Comparison of ENCODE assay signal across 37 cellular contexts in genomic region chr6:50102676-50103075, GRCh38. TPM values are rescaled to one million over a fixed set of nuclear protein-coding genes. Genes with fewer than 3 reads are reported as not detected.
"Had no signal": no experiment of that assay in that cellular context is flagged by ENCODE, and none has a peak within 500 bp of the region (broad histone marks: within the 10 kb centered on the region; RNA-seq: fewer than 3 reads in every experiment).

No MANE protein-coding gene starts in this region.

- ATAC-seq: activated CD8-positive, alpha-beta T cell treated with anti-CD3 and anti-CD28 coated beads for 36 hours; activated naive CD4-positive, alpha-beta T cell treated with anti-CD3 and anti-CD28 coated beads, Interleukin-2, amount 50 U/mL, for 72 hours; activated T-cell treated with anti-CD3 and anti-CD28 coated beads, Interleukin-2, amount 50 U/mL, for 4 hours; activated T-cell treated with anti-CD3 and anti-CD28 coated beads, Interleukin-2, amount 50 U/mL, for 72 hours; activated T-helper 17 cell treated with anti-CD3 and anti-CD28 coated beads, Interleukin-2, amount 50 U/mL, for 72 hours; body of pancreas had no signal

- DNase-seq: activated B cell treated with CpG ODN at 0.5 μM for 24 hours; activated CD4-positive, alpha-beta memory T cell treated with anti-CD3 and anti-CD28 coated beads for 36 hours; activated CD4-positive, alpha-beta T cell treated with anti-CD3 and anti-CD28 coated beads for 4 hours; activated CD4-positive, alpha-beta T cell treated with anti-CD3 and anti-CD28 coated beads, Interleukin-2, amount 10 ng/mL, durations not matched to agents 24 days and 14 days; activated CD4-positive, alpha-beta T cell treated with anti-CD3 and anti-CD28 coated beads, Interleukin-2, amount 50 U/mL, for 1 hour; activated CD4-positive, alpha-beta T cell treated with anti-CD3 and anti-CD28 coated beads, Interleukin-2, amount 50 U/mL, for 4 hours; activated CD4-positive, CD25-positive, alpha-beta regulatory T cell treated with anti-CD3 and anti-CD28 coated beads, Interleukin-2, amount 50 U/mL, for 72 hours; activated CD8-positive, alpha-beta memory T cell treated with anti-CD3 and anti-CD28 coated beads, Interleukin-2, amount 50 U/mL, for 4 hours; activated CD8-positive, alpha-beta T cell treated with anti-CD3 and anti-CD28 coated beads for 36 hours; activated effector memory CD4-positive, alpha-beta T cell treated with anti-CD3 and anti-CD28 coated beads, Interleukin-2, amount 50 U/mL, for 16 hours; activated gamma-delta T cell treated with Interleukin-2 at 50 U/mL for 16 hours; activated naive CD4-positive, alpha-beta T cell; activated naive CD4-positive, alpha-beta T cell treated with anti-CD3 and anti-CD28 coated beads for 36 hours; activated naive CD4-positive, alpha-beta T cell treated with anti-CD3 and anti-CD28 coated beads, Interleukin-2, amount 50 U/mL, for 16 hours; activated naive CD8-positive, alpha-beta T cell treated with anti-CD3 and anti-CD28 coated beads for 36 hours; activated T-cell treated with anti-CD3 and anti-CD28 coated beads for 4 hours; activated T-cell treated with anti-CD3 and anti-CD28 coated beads, Interleukin-2, amount 50 U/mL, for 1 hour; activated T-cell treated with anti-CD3 and anti-CD28 coated beads, Interleukin-2, amount 50 U/mL, for 4 hours; activated T-cell treated with anti-CD3 and anti-CD28 coated beads, Interleukin-2, amount 50 U/mL, for 72 hours; adrenal gland; amniotic stem cell; aorta; body of pancreas; brain microvascular endothelial cell; central memory CD4-positive, alpha-beta T cell; T-helper 1 cell; T-helper 2 cell; T-helper 9 cell had no signal

- H3K27ac Mint-ChIP-seq: activated B cell treated with CpG ODN at 0.5 μM for 24 hours; activated CD4-positive, alpha-beta memory T cell treated with anti-CD3 and anti-CD28 coated beads for 36 hours; activated CD4-positive, alpha-beta T cell treated with anti-CD3 and anti-CD28 coated beads, Interleukin-2, amount 10 ng/mL, durations not matched to agents 24 days and 14 days; activated CD8-positive, alpha-beta T cell treated with anti-CD3 and anti-CD28 coated beads for 36 hours; activated naive CD4-positive, alpha-beta T cell treated with anti-CD3 and anti-CD28 coated beads for 36 hours; activated naive CD4-positive, alpha-beta T cell treated with anti-CD3 and anti-CD28 coated beads, Interleukin-2, amount 50 U/mL, for 72 hours; activated naive CD8-positive, alpha-beta T cell treated with anti-CD3 and anti-CD28 coated beads for 36 hours; activated T-cell treated with anti-CD3 and anti-CD28 coated beads, Interleukin-2, amount 50 U/mL, for 72 hours; activated T-helper 1 cell treated with anti-CD3 and anti-CD28 coated beads, Interleukin-12 subunit alpha, Interleukin-12 subunit beta, Interleukin-2, Interleukin-4 antibody, amounts not matched to agents 30 ng/mL and 10 ng/mL and 1 ng/mL, durations not matched to agents 14 hours and 24 hours and 36 hours; activated T-helper 17 cell treated with anti-CD3 and anti-CD28 coated beads, Interleukin-2, amount 50 U/mL, for 72 hours; T-helper 1 cell treated with Interleukin-12 subunit alpha and Interleukin-12 subunit beta and Interleukin-4 antibody, amounts not matched to agents 30 μg/mL and 1 μg/mL, for 36 hours; T-helper 2 cell treated with Interferon-gamma antibody and Interleukin-4, amounts not matched to agents 5 μg/mL and 100 μg/mL, for 36 hours had no signal

- H3K27me3 Mint-ChIP-seq: activated B cell treated with CpG ODN at 0.5 μM for 24 hours; activated CD4-positive, alpha-beta memory T cell treated with anti-CD3 and anti-CD28 coated beads for 36 hours; activated CD4-positive, alpha-beta T cell treated with anti-CD3 and anti-CD28 coated beads, Interleukin-2, amount 10 ng/mL, durations not matched to agents 24 days and 14 days; activated naive CD8-positive, alpha-beta T cell treated with anti-CD3 and anti-CD28 coated beads for 36 hours; activated T-helper 17 cell treated with anti-CD3 and anti-CD28 coated beads, Interleukin-2, amount 50 U/mL, for 72 hours had no signal

- H3K4me1 Mint-ChIP-seq: activated B cell treated with CpG ODN at 0.5 μM for 24 hours; activated CD4-positive, alpha-beta T cell treated with anti-CD3 and anti-CD28 coated beads, Interleukin-2, amount 10 ng/mL, durations not matched to agents 24 days and 14 days; activated naive CD8-positive, alpha-beta T cell treated with anti-CD3 and anti-CD28 coated beads for 36 hours; activated T-helper 17 cell treated with anti-CD3 and anti-CD28 coated beads, Interleukin-2, amount 50 U/mL, for 72 hours had no signal

- H3K4me3 Mint-ChIP-seq: activated B cell treated with CpG ODN at 0.5 μM for 24 hours; activated CD4-positive, alpha-beta memory T cell treated with anti-CD3 and anti-CD28 coated beads for 36 hours; activated CD4-positive, alpha-beta T cell treated with anti-CD3 and anti-CD28 coated beads, Interleukin-2, amount 10 ng/mL, durations not matched to agents 24 days and 14 days; activated CD8-positive, alpha-beta T cell treated with anti-CD3 and anti-CD28 coated beads for 36 hours; activated naive CD4-positive, alpha-beta T cell treated with anti-CD3 and anti-CD28 coated beads for 36 hours; activated naive CD8-positive, alpha-beta T cell treated with anti-CD3 and anti-CD28 coated beads for 36 hours; activated T-cell treated with anti-CD3 and anti-CD28 coated beads, Interleukin-2, amount 50 U/mL, for 4 hours; activated T-cell treated with anti-CD3 and anti-CD28 coated beads, Interleukin-2, amount 50 U/mL, for 72 hours; activated T-helper 1 cell treated with anti-CD3 and anti-CD28 coated beads, Interleukin-12 subunit alpha, Interleukin-12 subunit beta, Interleukin-2, Interleukin-4 antibody, amounts not matched to agents 30 ng/mL and 10 ng/mL and 1 ng/mL, durations not matched to agents 14 hours and 24 hours and 36 hours; activated T-helper 17 cell treated with anti-CD3 and anti-CD28 coated beads, Interleukin-2, amount 50 U/mL, for 72 hours; T-helper 1 cell treated with Interleukin-12 subunit alpha and Interleukin-12 subunit beta and Interleukin-4 antibody, amounts not matched to agents 30 μg/mL and 1 μg/mL, for 36 hours; T-helper 2 cell treated with Interferon-gamma antibody and Interleukin-4, amounts not matched to agents 5 μg/mL and 100 μg/mL, for 36 hours had no signal

- H3K36me3 Mint-ChIP-seq: activated CD4-positive, alpha-beta memory T cell treated with anti-CD3 and anti-CD28 coated beads for 36 hours; activated naive CD4-positive, alpha-beta T cell treated with anti-CD3 and anti-CD28 coated beads, Interleukin-2, amount 50 U/mL, for 72 hours; activated naive CD8-positive, alpha-beta T cell treated with anti-CD3 and anti-CD28 coated beads for 36 hours had no signal

- H3K9me3 Mint-ChIP-seq: activated CD4-positive, alpha-beta memory T cell treated with anti-CD3 and anti-CD28 coated beads for 36 hours; activated CD4-positive, alpha-beta T cell treated with anti-CD3 and anti-CD28 coated beads, Interleukin-2, amount 10 ng/mL, durations not matched to agents 24 days and 14 days; T-helper 1 cell treated with Interleukin-12 subunit alpha and Interleukin-12 subunit beta and Interleukin-4 antibody, amounts not matched to agents 30 μg/mL and 1 μg/mL, for 36 hours had no signal

RNA-seq across cellular contexts. Expression of gene DEFB112, which starts 52.9 kb away (rescaled TPM):
- total RNA-seq: activated B cell treated with CpG ODN at 0.5 μM for 24 hours; activated CD4-positive, alpha-beta memory T cell treated with anti-CD3 and anti-CD28 coated beads for 36 hours; activated CD4-positive, alpha-beta T cell treated with anti-CD3 and anti-CD28 coated beads, Interleukin-2, amount 10 ng/mL, durations not matched to agents 24 days and 14 days; activated CD8-positive, alpha-beta memory T cell treated with anti-CD3 and anti-CD28 coated beads for 36 hours; activated CD8-positive, alpha-beta T cell treated with anti-CD3 and anti-CD28 coated beads for 36 hours; activated naive CD4-positive, alpha-beta T cell treated with anti-CD3 and anti-CD28 coated beads for 36 hours; activated naive CD4-positive, alpha-beta T cell treated with anti-CD3 and anti-CD28 coated beads, Interleukin-2, amount 50 U/mL, for 72 hours; activated naive CD8-positive, alpha-beta T cell treated with anti-CD3 and anti-CD28 coated beads for 36 hours; activated T-cell treated with anti-CD3 and anti-CD28 coated beads, Interleukin-2, amount 50 U/mL, for 4 hours; activated T-cell treated with anti-CD3 and anti-CD28 coated beads, Interleukin-2, amount 50 U/mL, for 72 hours; activated T-helper 1 cell treated with anti-CD3 and anti-CD28 coated beads, Interleukin-12 subunit alpha, Interleukin-12 subunit beta, Interleukin-2, Interleukin-4 antibody, amounts not matched to agents 30 ng/mL and 10 ng/mL and 1 ng/mL, durations not matched to agents 14 hours and 24 hours and 36 hours; activated T-helper 17 cell treated with anti-CD3 and anti-CD28 coated beads, Interleukin-2, amount 50 U/mL, for 72 hours; adrenal gland; aorta; astrocyte; body of pancreas; breast epithelium; cardiac septum had no signal
- polyA plus RNA-seq: adrenal gland, aorta had no signal
